7 cellular contexts compared by ENCODE assay signal in the genomic region with DNA sequence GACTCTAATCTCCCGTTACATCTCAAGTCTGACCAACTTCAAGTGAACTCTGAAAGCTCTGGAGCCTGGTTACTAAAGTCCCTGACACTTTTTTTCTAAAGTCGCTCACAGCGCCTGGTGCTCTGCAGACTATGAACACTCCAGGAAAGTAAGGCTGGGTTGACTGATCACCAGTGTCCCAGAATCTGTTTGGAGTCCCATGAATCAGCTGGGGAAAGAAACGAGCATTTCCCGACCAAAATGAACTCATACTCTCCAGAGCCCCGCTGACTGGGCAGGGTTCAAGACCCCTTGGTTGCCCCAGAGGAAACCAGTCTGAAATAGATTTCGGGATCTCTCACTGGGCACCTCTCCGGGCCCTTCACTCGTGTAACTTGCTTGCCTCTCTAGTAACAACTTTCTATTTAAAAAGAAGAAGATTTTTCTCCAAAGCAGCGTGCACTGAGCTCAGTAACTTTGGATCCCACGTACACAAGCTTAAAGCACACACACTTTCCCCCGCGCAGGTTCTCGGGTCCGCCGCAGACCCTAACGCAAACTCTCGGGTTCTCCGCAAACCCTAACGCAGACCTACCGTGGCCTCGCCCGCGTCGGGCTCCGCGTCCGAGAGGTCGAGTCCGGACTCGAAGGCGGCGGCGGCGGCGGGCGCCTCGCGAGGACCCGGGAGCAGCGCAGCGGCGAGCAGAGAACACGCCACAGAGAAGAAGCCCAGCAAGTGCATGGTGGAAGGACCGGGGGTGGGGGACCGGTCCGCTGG. TPM values are rescaled to one million over a fixed set of nuclear protein-coding genes. Genes with fewer than 3 reads are reported as not detected.
DNase-seq lines count a peak whose midpoint lies in the region; ATAC-seq and TF ChIP-seq lines count a peak whose summit lies in the region.

No MANE protein-coding gene starts in this region.

- H3K27me3 ChIP-seq in brain microvascular endothelial cell (replicated peaks) = no peaks in the 10 kb centered on the region
- H3K27me3 ChIP-seq in testis = no peaks in the 10 kb centered on the region

- ATAC-seq in GM19023 (IDR thresholded peaks at IDR 0.05; ENCODE audit: unreplicated experiment) = peak; percentile 4
- peak; percentile 4 for ATAC-seq in HG02981 (IDR thresholded peaks at IDR 0.05; ENCODE audit: unreplicated experiment)
- ATAC-seq in HG03039 (IDR thresholded peaks at IDR 0.05; ENCODE audit: unreplicated experiment) = no peak
- no peak for ATAC-seq in GM21367 (IDR thresholded peaks at IDR 0.05; ENCODE audit: unreplicated experiment)

- intact Hi-C loops in testis (cut with DNase I; ENCODE audit: low total_unique reads) = no loop called here

- no peak for TF ChIP-seq POLR2A in testis (IDR thresholded peaks at IDR 0.05)

- H3K4me3 ChIP-seq in brain microvascular endothelial cell (ENCODE audit: low read depth, low read length) (peak overlapping the region; percentile 90), testis (peak overlapping the region; percentile 64 to 76)

- in situ Hi-C loops in brain microvascular endothelial cell (cut with HindIII; ENCODE audit: low pct_ligation_motif_present, low sequenced_read_pairs) = loop anchor here (25.0 kb wide), 1 partner anchor 404 kb away; no protein-coding TSS in a partner anchor

- no peaks in the 10 kb centered on the region for H3K36me3 ChIP-seq in brain microvascular endothelial cell (replicated peaks)
- H3K36me3 ChIP-seq in testis (ENCODE audit: low read depth, missing control alignments) = no peaks in the 10 kb centered on the region

- H3K4me1 ChIP-seq in testis = peaks cover 3% of the 10 kb centered on the region

- 2 to 6% methylated on average over 21 to 45 of the region's 47 CpGs for WGBS in testis, 2 donors

- TF ChIP-seq CTCF in brain microvascular endothelial cell (IDR thresholded peaks at IDR 0.05; ENCODE audit: low read depth, low read length, missing control alignments) (no peak), testis (IDR thresholded peaks at IDR 0.05) (no peak)

- no peaks in the 10 kb centered on the region for H3K9me3 ChIP-seq in testis

- peak overlapping the region; percentile 93 for H3K27ac ChIP-seq in brain microvascular endothelial cell
- peak overlapping the region in 1 of 2 donors; percentile 77 for H3K27ac ChIP-seq in testis

- DNase-seq in brain microvascular endothelial cell = no peak
- peak; percentile 77 for DNase-seq in left kidney (ENCODE audit: low read depth, low spot score)
- peak; percentile 17 for DNase-seq in testis

RNA-seq across cellular contexts. Expression of a gene that starts 1.0 kb away (rescaled TPM):
- total RNA-seq in testis = 1 to 10 TPM; 2.8 to 4.0 TPM
- polyA plus RNA-seq in testis (ENCODE audit: insufficient read depth, low read depth, low replicate concordance) = 4.3 TPM

Comparison
In these comparisons a context has a peak if more than half of its experiments do, and no peak if none do; other contexts are left out.
1. ATAC-seq: peak in GM19023 (single experiment) and HG02981 (single experiment); none in HG03039 (single experiment) and GM21367 (single experiment).